20 cellular contexts compared by ENCODE assay signal in the genomic region with DNA sequence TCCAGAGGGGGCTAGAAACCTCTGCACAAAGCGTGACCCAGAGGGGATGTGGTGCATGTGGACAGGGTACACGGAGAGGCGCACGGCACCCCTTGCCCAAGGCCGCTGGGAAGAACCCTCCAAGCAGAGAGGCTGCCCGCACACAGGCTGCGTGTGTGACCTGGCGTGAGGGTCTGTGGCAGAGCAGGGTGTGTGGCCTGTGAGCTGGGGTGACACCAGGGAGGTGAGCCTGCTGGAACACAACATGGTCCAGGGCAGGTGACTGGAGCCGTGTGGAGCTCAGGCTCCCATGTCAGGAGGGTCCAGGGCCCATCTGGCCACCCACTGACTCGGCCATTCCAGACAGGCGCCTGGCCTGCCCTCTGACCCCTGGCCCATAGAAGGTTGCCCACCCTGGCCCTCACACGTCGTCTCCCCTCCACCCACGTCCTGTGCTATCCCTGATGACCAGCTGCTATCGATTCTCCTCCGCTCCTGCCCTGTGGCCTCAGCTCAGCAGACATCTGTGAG. TPM values are rescaled to one million over a fixed set of nuclear protein-coding genes. Genes with fewer than 3 reads are reported as not detected.
"Had no signal": no experiment of that assay in that cellular context is flagged by ENCODE, and none has a peak within 500 bp of the region (broad histone marks: within the 10 kb centered on the region; RNA-seq: fewer than 3 reads in every experiment).

No MANE protein-coding gene starts in this region.

- H3K4me3 ChIP-seq: body of pancreas, coronary artery, left lung, pancreas, sigmoid colon, tibial nerve had no signal

- H3K27me3 ChIP-seq: body of pancreas, left lung, pancreas, sigmoid colon, tibial nerve had no signal

- H3K9me3 Mint-ChIP-seq: activated CD4-positive, alpha-beta T cell treated with anti-CD3 and anti-CD28 coated beads, Interleukin-2, amount 10 ng/mL, durations not matched to agents 24 days and 14 days; activated naive CD4-positive, alpha-beta T cell treated with anti-CD3 and anti-CD28 coated beads for 36 hours had no signal

- H3K4me3 Mint-ChIP-seq: activated CD4-positive, alpha-beta T cell treated with anti-CD3 and anti-CD28 coated beads, Interleukin-2, amount 10 ng/mL, durations not matched to agents 24 days and 14 days; activated naive CD4-positive, alpha-beta T cell treated with anti-CD3 and anti-CD28 coated beads for 36 hours; activated T-cell treated with anti-CD3 and anti-CD28 coated beads, Interleukin-2, amount 50 U/mL, for 4 hours; memory B cell had no signal

- H3K4me1 Mint-ChIP-seq: activated CD4-positive, alpha-beta T cell treated with anti-CD3 and anti-CD28 coated beads, Interleukin-2, amount 10 ng/mL, durations not matched to agents 24 days and 14 days; memory B cell had no signal

- H3K27me3 Mint-ChIP-seq: activated CD4-positive, alpha-beta T cell treated with anti-CD3 and anti-CD28 coated beads, Interleukin-2, amount 10 ng/mL, durations not matched to agents 24 days and 14 days; memory B cell had no signal

- H3K9me3 ChIP-seq: body of pancreas, pancreas, sigmoid colon had no signal

- H3K36me3 Mint-ChIP-seq: memory B cell had no signal

- ATAC-seq: activated T-cell treated with anti-CD3 and anti-CD28 coated beads, Interleukin-2, amount 50 U/mL, for 4 hours; body of pancreas; left lung; pancreas had no signal

- H3K27ac Mint-ChIP-seq: activated CD4-positive, alpha-beta T cell treated with anti-CD3 and anti-CD28 coated beads, Interleukin-2, amount 10 ng/mL, durations not matched to agents 24 days and 14 days; activated naive CD4-positive, alpha-beta T cell treated with anti-CD3 and anti-CD28 coated beads for 36 hours; memory B cell had no signal

- DNase-seq: activated CD4-positive, alpha-beta T cell treated with anti-CD3 and anti-CD28 coated beads, Interleukin-2, amount 10 ng/mL, durations not matched to agents 24 days and 14 days; activated CD8-positive, alpha-beta memory T cell treated with anti-CD3 and anti-CD28 coated beads, Interleukin-2, amount 50 U/mL, for 4 hours; activated naive CD4-positive, alpha-beta T cell treated with anti-CD3 and anti-CD28 coated beads for 36 hours; activated T-cell treated with anti-CD3 and anti-CD28 coated beads, Interleukin-2, amount 50 U/mL, for 4 hours; body of pancreas; erythroblast; left lung; sigmoid colon; stimulated activated CD4-positive, alpha-beta T cell treated with anti-CD3 and anti-CD28 coated beads, Interleukin-4, amount 100 ng/mL, for 24 hours; stimulated activated naive CD4-positive, alpha-beta T cell treated with Interleukin-2 at 50 U/mL for 16 hours; T1000 had no signal

- H3K4me1 ChIP-seq: body of pancreas, left lung, pancreas, sigmoid colon, tibial nerve had no signal

- H3K27ac ChIP-seq: body of pancreas, coronary artery, left lung, pancreas, sigmoid colon, tibial nerve had no signal

RNA-seq across cellular contexts. Expression of gene PTX4, which starts 29.9 kb away (rescaled TPM):
- total RNA-seq: activated CD4-positive, alpha-beta T cell treated with anti-CD3 and anti-CD28 coated beads, Interleukin-2, amount 10 ng/mL, durations not matched to agents 24 days and 14 days; activated naive CD4-positive, alpha-beta T cell treated with anti-CD3 and anti-CD28 coated beads for 36 hours; body of pancreas; frontal cortex; left lung; mononuclear cell; pancreas; pulmonary artery endothelial cell; sigmoid colon; T-helper 1 cell treated with Interleukin-12 subunit alpha and Interleukin-12 subunit beta and Interleukin-4 antibody, amounts not matched to agents 30 ng/mL and 1 ng/mL, for 36 hours; tibial nerve had no signal
- polyA plus RNA-seq: keratinocyte, pancreas, sigmoid colon had no signal
